Comparison of ENCODE assay signal across 13 cellular contexts in the genomic region with DNA sequence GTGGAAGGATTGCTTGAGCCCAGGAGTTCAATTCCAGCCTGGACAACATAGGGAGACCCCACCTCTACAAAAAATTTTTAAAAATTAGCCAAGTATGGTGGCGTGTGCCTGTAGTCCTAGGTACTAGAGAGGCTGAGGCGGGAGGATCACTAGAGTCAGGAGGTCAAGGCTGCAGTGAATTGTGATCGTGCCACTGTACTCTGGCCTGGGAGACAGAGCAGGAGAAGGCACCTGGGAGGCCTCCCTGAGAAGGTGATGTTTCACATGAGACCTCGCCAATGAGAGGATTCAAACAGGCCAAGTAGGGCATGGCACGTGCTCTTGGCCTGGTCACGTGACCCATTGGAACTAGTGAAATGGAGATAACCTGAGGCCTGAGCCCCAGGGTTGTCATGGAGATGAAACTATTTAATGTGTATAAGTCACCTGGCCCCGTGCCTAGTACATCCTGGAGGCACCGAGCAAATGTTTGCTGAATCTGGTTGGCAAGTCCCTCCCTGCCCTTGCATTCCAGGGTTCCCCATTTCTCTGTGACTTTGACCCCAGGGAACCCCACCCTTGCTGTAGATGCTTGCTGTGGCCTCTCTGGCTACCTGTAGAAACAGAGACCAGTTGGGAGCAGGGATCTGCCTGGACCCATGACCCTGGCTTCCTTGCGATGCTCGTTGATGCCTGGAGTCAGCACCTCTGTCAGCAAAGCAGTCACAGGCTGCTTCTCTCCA. TPM values are rescaled to one million over a fixed set of nuclear protein-coding genes. Genes with fewer than 3 reads are reported as not detected.
DNase-seq lines count a peak whose midpoint lies in the region; ATAC-seq and TF ChIP-seq lines count a peak whose summit lies in the region.
"Had no signal": no experiment of that assay in that cellular context is flagged by ENCODE, and none has a peak within 500 bp of the region (broad histone marks: within the 10 kb centered on the region; RNA-seq: fewer than 3 reads in every experiment).

No MANE protein-coding gene starts in this region.

- no peak overlapping the region for H3K4me2 ChIP-seq in H9 (ENCODE audit: insufficient read depth, insufficient read length, low read length)
- H3K4me2 ChIP-seq: BLaER1 had no signal

- H3K27ac Mint-ChIP-seq in H9: no peak overlapping the region; a peak in 1 of 7 replicates

- peak; percentile 24 to 69 (median 40) for ATAC-seq in right lobe of liver

- H3K56ac ChIP-seq in H9 (ENCODE audit: insufficient read length, low read depth, low read length): no peak overlapping the region

- H2BK20ac ChIP-seq in H9 (ENCODE audit: low read depth, low read length, poor library complexity, severe bottlenecking): no peak overlapping the region

- H2BK12ac ChIP-seq in H9 (ENCODE audit: insufficient read length, low read depth, low read length): no peak overlapping the region

- H3K4me3 ChIP-seq in right lobe of liver: no peak overlapping the region
- H3K4me3 ChIP-seq: BLaER1, cardiac muscle cell, esophagus squamous epithelium, SJSA1 had no signal

- H2BK5ac ChIP-seq in H9 (ENCODE audit: insufficient read length, low read length): no peak overlapping the region

- H3K27me3 ChIP-seq in right lobe of liver (no peaks in the 10 kb centered on the region), H9 (ENCODE audit: insufficient read depth, low read length) (no peaks in the 10 kb centered on the region)
- H3K27me3 ChIP-seq: BLaER1, cardiac muscle cell, esophagus squamous epithelium, SJSA1 had no signal

- H3K27me3 Mint-ChIP-seq in H9 (ENCODE audit: low read depth): peaks cover 2% of the 10 kb centered on the region; the same call in 1 of the 2 replicates

- TF ChIP-seq POLR2A in right lobe of liver (IDR thresholded peaks at IDR 0.05): no peak

- H4K91ac ChIP-seq in H9 (ENCODE audit: insufficient read length, low read depth, low read length): no peak overlapping the region

- H2BK120ac ChIP-seq in H9 (ENCODE audit: low read depth, low read length, poor library complexity, severe bottlenecking): no peak overlapping the region

- no peak overlapping the region for H2AFZ ChIP-seq in H9 (ENCODE audit: low read length)

- no peak overlapping the region for H3K4me3 Mint-ChIP-seq in H9

- no peak overlapping the region for H3K4ac ChIP-seq in H9 (ENCODE audit: low read depth, low read length)

- H2BK15ac ChIP-seq in H9 (ENCODE audit: low read depth, low read length): no peak overlapping the region

- no peak overlapping the region for H3K9ac ChIP-seq in H9 (ENCODE audit: extremely low read depth, insufficient read length, low read length)
- H3K9ac ChIP-seq: BLaER1 had no signal

- TF ChIP-seq CTCF in right lobe of liver (IDR thresholded peaks at IDR 0.05): no peak
- no peak for TF ChIP-seq CTCF in H9 (conservative IDR thresholded peaks at IDR 0.05)

- H3T11ph ChIP-seq in H9 (ENCODE audit: low read length): no peak overlapping the region

- H3K4me1 Mint-ChIP-seq in H9: peaks cover 15 to 23% of the 10 kb centered on the region in 2 experiments

- intact Hi-C loops in right lobe of liver (cut with DNase I): no loop called here

- no peaks in the 10 kb centered on the region for H3K36me3 ChIP-seq in right lobe of liver
- H3K36me3 ChIP-seq: BLaER1, cardiac muscle cell, esophagus squamous epithelium, SJSA1 had no signal

- in situ Hi-C loops in Caki2 (cut with HindIII; ENCODE audit: low pct_unique_long_range_greater_than_20kb, low sequenced_read_pairs): no loop called here

- no peak overlapping the region for H3K23ac ChIP-seq in H9 (ENCODE audit: insufficient read length, low read depth, low read length)

- H3K9me3 Mint-ChIP-seq in H9: no peaks in the 10 kb centered on the region

- no peaks in the 10 kb centered on the region for H3K36me3 Mint-ChIP-seq in H9 (ENCODE audit: insufficient read depth in 1 of 3, low read depth in 3 of 3)

- no peak overlapping the region for H4K8ac ChIP-seq in H9 (replicated peaks; ENCODE audit: insufficient read length, low read depth, low read length)

- no peaks in the 10 kb centered on the region for H3K79me1 ChIP-seq in H9 (ENCODE audit: insufficient read depth, low read depth, low read length, poor library complexity, severe bottlenecking)

- H3K14ac ChIP-seq in H9 (ENCODE audit: insufficient read depth, low read length): no peak overlapping the region

- no peak overlapping the region for H3K18ac ChIP-seq in H9 (ENCODE audit: insufficient read length, low read depth, low read length)

- no peaks in the 10 kb centered on the region for H4K20me1 ChIP-seq in H9 (ENCODE audit: control insufficient read depth, insufficient read depth, insufficient read length)
- H4K20me1 ChIP-seq: BLaER1 had no signal

- no peaks in the 10 kb centered on the region for H3K79me2 ChIP-seq in H9 (ENCODE audit: insufficient read depth, low read length)

- H3K4me1 ChIP-seq in right lobe of liver: peaks cover 0 to 60% (median 17%) of the 10 kb centered on the region in 4 donors
- peaks cover 4% of the 10 kb centered on the region; the same call in 1 of the 2 replicates for H3K4me1 ChIP-seq in H9 (ENCODE audit: insufficient read depth, low read length)

- peak overlapping the region in 2 of 3 donors; percentile 69 to 94 for H3K27ac ChIP-seq in right lobe of liver
- H3K27ac ChIP-seq in H9 (ENCODE audit: insufficient read length, low read depth, low read length): no peak overlapping the region
- H3K27ac ChIP-seq: BLaER1, cardiac muscle cell, esophagus squamous epithelium, SJSA1 had no signal

- DNase-seq in Caki2 (ENCODE audit: low read depth) (peak; percentile 41), M059J (ENCODE audit: low read depth) (peak; percentile 82), astrocyte of the hippocampus (ENCODE audit: low read depth, low spot score) (peak; percentile 41), right lobe of liver (peak; percentile 75 to 89 (median 87)), NOMO-1 treated with DMSO at 0.1 percent for 48 hours (lab: John Stamatoyannopoulos, UW; ENCODE audit: unreplicated experiment) (no peak), H9 (no peak), NCI-H2227 treated with DMSO at 0.1 percent for 48 hours (lab: John Stamatoyannopoulos, UW) (no peak), SKM-1 (lab: John Stamatoyannopoulos, UW; ENCODE audit: unreplicated experiment) (no peak)
- DNase-seq: activated CD4-positive, alpha-beta T cell treated with anti-CD3 and anti-CD28 coated beads for 1 hour; esophagus squamous epithelium had no signal

- 48% methylated on average over 7 of the region's 10 CpGs for WGBS in right lobe of liver (ENCODE audit: insufficient coverage, low coverage, low lambda C conversion rate, missing lambda C conversion rate)
- no CpG with 5 or more reads among the region's 10 CpGs for WGBS in H9 (ENCODE audit: extremely low coverage, insufficient read length, low lambda C conversion rate)

- H2AK5ac ChIP-seq in H9 (ENCODE audit: insufficient read length, low read length): no peak overlapping the region

- no peak overlapping the region for H4K5ac ChIP-seq in H9 (ENCODE audit: insufficient read length, low read depth, low read length)

- H3K23me2 ChIP-seq in H9 (ENCODE audit: insufficient read length, low read depth, low read length, poor library complexity, severe bottlenecking): no peaks in the 10 kb centered on the region

- H3K9me3 ChIP-seq in right lobe of liver (no peaks in the 10 kb centered on the region), H9 (ENCODE audit: control insufficient read depth, low read depth, low read length) (no peaks in the 10 kb centered on the region)
- H3K9me3 ChIP-seq: BLaER1, esophagus squamous epithelium, SJSA1 had no signal

RNA-seq across cellular contexts. Expression of gene ROCK2, which starts 26.1 kb away (rescaled TPM):
- total RNA-seq in Caki2 (2014; rRNA removed; shearing (Covaris generic); ENCODE audit: low replicate concordance): 7.3 and 8.3 TPM in 2 replicates
- total RNA-seq in M059J (2014; rRNA removed; shearing (Covaris generic)): 21.8 and 22.7 TPM in 2 replicates
- total RNA-seq in right lobe of liver (10 to 100 TPM; 11.6 to 23.9 (median 19.8) TPM), H9 (2021) (33.2 and 35.1 TPM in 2 replicates)

Comparison
In these comparisons a context has a peak if more than half of its experiments do, and no peak if none do; other contexts are left out.
1. DNase-seq: peak in Caki2 (single experiment), M059J (single experiment), astrocyte of the hippocampus (single experiment) and right lobe of liver (3 of 3); none in NOMO-1 treated with DMSO at 0.1 percent for 48 hours (single experiment), H9 (single experiment), NCI-H2227 treated with DMSO at 0.1 percent for 48 hours (single experiment) and SKM-1 (single experiment).